Comparison of ENCODE assay signal across 8 cellular contexts in the genomic region with DNA sequence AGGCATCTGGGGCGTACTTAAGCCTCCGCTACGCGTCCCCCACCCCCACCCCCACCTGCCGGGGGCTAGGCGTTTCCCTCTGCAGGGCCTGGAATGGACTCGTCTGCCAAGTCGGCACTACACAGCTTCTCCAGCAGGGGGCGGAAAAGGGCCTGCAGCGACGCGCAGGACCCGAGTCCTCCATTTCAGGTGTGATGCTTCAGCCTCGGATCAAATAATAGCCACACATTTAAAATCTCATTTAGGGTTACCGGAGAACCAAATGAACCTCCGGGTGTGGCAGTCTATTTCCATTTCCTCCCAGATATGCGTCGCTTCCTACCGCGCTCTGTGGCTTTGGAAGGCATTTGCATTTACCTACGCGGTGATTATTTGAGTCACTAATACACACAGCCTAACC. TPM values are rescaled to one million over a fixed set of nuclear protein-coding genes. Genes with fewer than 3 reads are reported as not detected.
DNase-seq lines count a peak whose midpoint lies in the region; ATAC-seq and TF ChIP-seq lines count a peak whose summit lies in the region.

No MANE protein-coding gene starts in this region.

- H3K4me1 ChIP-seq in breast epithelium (no peaks in the 10 kb centered on the region), left lung (no peaks in the 10 kb centered on the region)

- peak; percentile 56 for DNase-seq in COLO668 (lab: John Stamatoyannopoulos, UW; ENCODE audit: unreplicated experiment)
- peak; percentile 6 for DNase-seq in HT1080 (ENCODE audit: low read depth)
- peak; percentile 79 for DNase-seq in WERI-Rb-1
- DNase-seq in breast epithelium (ENCODE audit: low spot score in 2 of 2), result no peak
- peak; percentile 35 to 78 for DNase-seq in left lung
- peak; percentile 45 for DNase-seq in stimulated activated CD8-positive, alpha-beta memory T cell treated with anti-CD3 and anti-CD28 coated beads, Interleukin-4, amount 100 ng/mL, for 24 hours (ENCODE audit: low read depth)
- no peak for DNase-seq in G401 (ENCODE audit: low spot score)

- TF ChIP-seq CTCF in WERI-Rb-1 (IDR thresholded peaks at IDR 0.05; ENCODE audit: low read depth, low read length) (peak; percentile 91), breast epithelium (IDR thresholded peaks at IDR 0.05) (peak in 2 of 3 donors; percentile 11 to 24), left lung (IDR thresholded peaks at IDR 0.05) (peak; percentile 52 to 59)

- TF ChIP-seq POLR2A in breast epithelium (IDR thresholded peaks at IDR 0.05), result no peak

- intact Hi-C loops in breast epithelium (cut with DNase I; ENCODE audit: low total_unique reads), result no loop called here
- intact Hi-C loops in left lung (cut with DNase I), result no loop called here

- H3K4me3 ChIP-seq in WERI-Rb-1 (ENCODE audit: low read depth, low read length) (no peak overlapping the region), breast epithelium (no peak overlapping the region), left lung (no peak overlapping the region)

- H3K27ac ChIP-seq in WERI-Rb-1, result no peak overlapping the region
- H3K27ac ChIP-seq in breast epithelium, result no peak overlapping the region
- no peak overlapping the region for H3K27ac ChIP-seq in left lung

- no peaks in the 10 kb centered on the region for H3K9me3 ChIP-seq in WERI-Rb-1 (ENCODE audit: severe bottlenecking)
- no peaks in the 10 kb centered on the region for H3K9me3 ChIP-seq in breast epithelium
- H3K9me3 ChIP-seq in left lung, result no peaks in the 10 kb centered on the region

- ATAC-seq in GM19455 (IDR thresholded peaks at IDR 0.05; ENCODE audit: unreplicated experiment), result peak; percentile 76
- ATAC-seq in left lung, result peak; percentile 55

- in situ Hi-C loops in G401 (cut with HindIII; ENCODE audit: low sequenced_read_pairs), result no loop called here

- H3K27me3 ChIP-seq in WERI-Rb-1 (ENCODE audit: insufficient read depth, low read depth, severe bottlenecking), result peaks cover 38% of the 10 kb centered on the region
- H3K27me3 ChIP-seq in breast epithelium, result peaks cover 0 to 73% of the 10 kb centered on the region in 2 donors
- H3K27me3 ChIP-seq in left lung, result peaks cover 15 to 25% of the 10 kb centered on the region in 2 donors

- H3K36me3 ChIP-seq in WERI-Rb-1 (no peaks in the 10 kb centered on the region), breast epithelium (no peaks in the 10 kb centered on the region), left lung (no peaks in the 10 kb centered on the region)

RNA-seq across cellular contexts. Expression of a gene that starts 2.9 kb away (rescaled TPM):
- 0.03 TPM in 1 of 2 replicates, not detected in the other for total RNA-seq in HT1080 (2014; rRNA removed; shearing (Covaris generic))
- 0.02 TPM in 1 of 2 replicates, not detected in the other for polyA plus RNA-seq in HT1080 (2015; cell fraction: cytosol; rRNA removed)
- polyA plus RNA-seq in HT1080 (2015; cell fraction: nucleus; rRNA removed), result 0.01 TPM in 1 of 2 replicates, not detected in the other
- 10 to 100 TPM in 1 of 3 donors, 1 to 10 TPM in 2; 1.9 to 21.1 (median 7.5) TPM for total RNA-seq in breast epithelium
- 1 to 10 TPM; 2.1 to 3.1 TPM for total RNA-seq in left lung
- total RNA-seq in G401 (2014; rRNA removed; shearing (Covaris generic)), result 0.44 TPM in 1 of 2 replicates, not detected in the other

Comparison
In these comparisons a context has a peak if more than half of its experiments do, and no peak if none do; other contexts are left out.
1. DNase-seq: peak in COLO668 (single experiment), HT1080 (single experiment), WERI-Rb-1 (single experiment), left lung (2 of 2) and stimulated activated CD8-positive, alpha-beta memory T cell treated with anti-CD3 and anti-CD28 coated beads, Interleukin-4, amount 100 ng/mL, for 24 hours (single experiment); none in breast epithelium (0 of 2) and G401 (single experiment).
2. CTCF ChIP-seq: peak in every context shown above with its lines; median percentile 91 in WERI-Rb-1; 56 in left lung; 18 in breast epithelium.